ENCODE assay signal across 15 cellular contexts in the genomic region with DNA sequence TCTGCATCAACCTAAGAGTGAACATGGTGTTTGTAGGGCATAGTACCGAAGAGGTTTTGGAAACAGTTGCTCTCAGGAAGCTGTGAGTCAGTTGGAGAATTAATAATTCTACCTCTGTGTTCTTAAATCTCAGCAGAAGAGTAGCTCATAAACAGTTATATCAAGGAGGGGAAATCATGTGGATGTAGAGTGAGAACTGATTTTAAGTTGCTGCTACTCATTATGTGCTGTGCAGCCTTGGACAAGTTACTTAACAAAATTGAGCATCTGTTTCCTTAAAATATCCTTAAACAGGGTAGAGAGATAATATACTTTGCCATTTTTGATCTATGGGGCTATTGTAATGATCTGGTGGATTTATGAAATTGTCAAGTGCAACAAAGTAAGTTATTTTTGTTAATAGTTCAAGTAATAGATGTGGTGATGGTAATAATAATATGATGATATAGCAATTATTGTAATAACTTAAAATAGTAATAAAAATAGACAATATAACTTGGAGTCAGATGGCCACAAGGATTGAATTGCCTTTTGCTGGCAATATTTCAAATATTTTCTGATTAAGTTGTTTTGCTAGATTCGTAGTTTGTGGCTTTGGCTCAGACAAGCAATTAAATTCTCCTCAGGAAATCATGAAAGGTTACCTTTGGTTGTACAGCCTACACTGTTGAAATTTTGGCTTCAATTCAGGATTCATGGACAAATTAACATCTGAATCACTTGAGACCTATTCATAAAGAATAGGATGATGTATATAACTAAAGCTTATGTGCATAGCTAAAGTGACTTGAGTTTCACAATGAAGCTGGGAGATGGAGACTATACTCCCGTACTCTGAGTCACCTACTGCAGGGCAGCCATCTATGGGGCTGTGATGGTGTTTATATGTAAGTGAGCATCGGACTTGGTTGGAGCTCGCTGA.
DNase-seq lines count a peak whose midpoint lies in the region; ATAC-seq, FAIRE-seq and TF ChIP-seq lines count a peak whose summit lies in the region.
"Had no signal": no experiment of that assay in that cellular context is flagged by ENCODE, and none has a peak within 500 bp of the region (broad histone marks: within the 10 kb centered on the region; RNA-seq: fewer than 3 reads in every experiment).

No MANE protein-coding gene starts in this region.

- ATAC-seq in foreskin keratinocyte (peak; percentile 92), HG03097 (IDR thresholded peaks at IDR 0.05; ENCODE audit: low FRiP score, unreplicated experiment) (no peak), GM21723 (IDR thresholded peaks at IDR 0.05; ENCODE audit: unreplicated experiment) (no peak)
- ATAC-seq: activated naive CD8-positive, alpha-beta T cell treated with anti-CD3 and anti-CD28 coated beads, Interleukin-2, amount 50 U/mL, for 24 hours; natural killer cell had no signal

- H3K9me3 ChIP-seq in A673 (ENCODE audit: low read depth, low read length, poor library complexity, severe bottlenecking) = peaks cover 10% of the 10 kb centered on the region

- peak; percentile 80 for FAIRE-seq in H54 (lab: Jason Lieb, UNC)

- CTCF ChIA-PET in A673 (lab: Charles Lee) = no interaction called here

- TF ChIP-seq CTCF in A673 (conservative IDR thresholded peaks at IDR 0.05; ENCODE audit: low read depth, low read length) (no peak), foreskin keratinocyte (conservative IDR thresholded peaks at IDR 0.05) (no peak)

- DNase-seq in A673 (ENCODE audit: low spot score) (peak; percentile 86), H54 (ENCODE audit: insufficient read length, low spot score) (no peak), amniotic epithelial cell (ENCODE audit: low read depth) (peak; percentile 79), foreskin keratinocyte (peak; percentile 84), SKM-1 (lab: John Stamatoyannopoulos, UW; ENCODE audit: unreplicated experiment) (no peak)
- no peak for DNase-seq in activated naive CD4-positive, alpha-beta T cell treated with anti-CD3 and anti-CD28 coated beads, Interleukin-2, amount 50 U/mL, for 16 hours
- DNase-seq: activated naive CD8-positive, alpha-beta T cell treated with anti-CD3 and anti-CD28 coated beads, Interleukin-2, amount 50 U/mL, for 24 hours; natural killer cell; NCI-H1417; NK-92 treated with Interleukin-12 subunit alpha and Interleukin-12 subunit beta, amount 100 ng/mL, for 24 hours; stimulated activated naive CD4-positive, alpha-beta T cell; T-helper 2 cell had no signal

- H3K27me3 ChIP-seq in A673 (replicated peaks; ENCODE audit: insufficient read depth, low read depth, low read length, poor library complexity) = no peaks in the 10 kb centered on the region
- H3K27me3 ChIP-seq in foreskin keratinocyte = no peaks in the 10 kb centered on the region
- H3K27me3 ChIP-seq: BLaER1 treated with 17β-estradiol and CSF1 and Interleukin-3, amounts not matched to agents 10 nM and 100 nM had no signal

- H3K36me3 ChIP-seq in A673 (ENCODE audit: insufficient read depth, low read length, poor library complexity, severe bottlenecking) = peaks cover 15% of the 10 kb centered on the region

- TF ChIP-seq POLR2A in H54 (IDR thresholded peaks at IDR 0.05; ENCODE audit: low read depth, low read length) = no peak

- intact Hi-C loops in A673 (cut with micrococcal nuclease; ENCODE audit: unreplicated experiment) = no loop called here

- peaks cover 43% of the 10 kb centered on the region for H3K4me1 ChIP-seq in A673 (ENCODE audit: insufficient read depth, low read length, poor library complexity, severe bottlenecking)
- H3K4me1 ChIP-seq in foreskin keratinocyte = peaks cover 7% of the 10 kb centered on the region
- H3K4me1 ChIP-seq: BLaER1 treated with 17β-estradiol and CSF1 and Interleukin-3, amounts not matched to agents 10 nM and 100 nM had no signal

- H3K4me3 ChIP-seq in A673 (ENCODE audit: low read depth, low read length, poor library complexity, severe bottlenecking) = no peak overlapping the region
- H3K4me3 ChIP-seq: BLaER1 treated with 17β-estradiol and CSF1 and Interleukin-3, amounts not matched to agents 10 nM and 100 nM had no signal

- H3K27ac ChIP-seq in A673 (ENCODE audit: low read depth, low read length, poor library complexity, severe bottlenecking) (peak overlapping the region; percentile 61), foreskin keratinocyte (no peak overlapping the region)
- H3K27ac ChIP-seq: BLaER1 treated with 17β-estradiol and CSF1 and Interleukin-3, amounts not matched to agents 10 nM and 100 nM had no signal

- no TSS peak for BruUV-seq in A673 (replicated peaks; lab: Mats Ljungman, UMichigan)

- POLR2A ChIA-PET in A673 (lab: Charles Lee; ENCODE audit: low non-redundant PET) = no interaction called here

Comparison
In these comparisons a context has a peak if more than half of its experiments do, and no peak if none do; other contexts are left out.
1. DNase-seq: peak in A673 (single experiment), amniotic epithelial cell (single experiment) and foreskin keratinocyte (2 of 2); none in H54 (single experiment), activated naive CD4-positive, alpha-beta T cell treated with anti-CD3 and anti-CD28 coated beads, Interleukin-2, amount 50 U/mL, for 16 hours (single experiment) and SKM-1 (single experiment).